ENCODE assay signal across 13 cellular contexts in genomic region chr2:17757321-17757720, GRCh38. TPM values are rescaled to one million over a fixed set of nuclear protein-coding genes. Genes with fewer than 3 reads are reported as not detected.
DNase-seq lines count a peak whose midpoint lies in the region; FAIRE-seq and TF ChIP-seq lines count a peak whose summit lies in the region.
"Had no signal": no experiment of that assay in that cellular context is flagged by ENCODE, and none has a peak within 500 bp of the region (broad histone marks: within the 10 kb centered on the region; RNA-seq: fewer than 3 reads in every experiment).

No MANE protein-coding gene starts in this region.

- no peak overlapping the region for H3K9ac ChIP-seq in astrocyte (ENCODE audit: low read length)

- peaks cover 20% of the 10 kb centered on the region for H3K4me1 ChIP-seq in astrocyte (ENCODE audit: insufficient read depth, low read length)

- no peaks in the 10 kb centered on the region for H3K27me3 ChIP-seq in astrocyte (ENCODE audit: insufficient read depth, low read length)

- H3K27ac ChIP-seq in astrocyte (ENCODE audit: low read depth, low read length) = peak overlapping the region; percentile 28

- DNase-seq in AG10803 (ENCODE audit: low read depth) (peak; percentile 54), HPDE6-E6E7 (ENCODE audit: extremely low spot score) (peak; percentile 14), astrocyte (ENCODE audit: low read depth) (peak; percentile 60), left kidney (ENCODE audit: low read depth, low spot score) (peak; percentile 27), iPS-NIHi7 (ENCODE audit: extremely low spot score) (no peak), KG1 (lab: John Stamatoyannopoulos, UW) (no peak), erythroblast (lab: John Stamatoyannopoulos, UW) (no peak), NCI-H510A treated with DMSO at 0.1 percent for 48 hours (lab: John Stamatoyannopoulos, UW) (no peak)
- DNase-seq: activated CD4-positive, alpha-beta T cell treated with anti-CD3 and anti-CD28 coated beads for 4 hours; activated gamma-delta T cell; CD8-positive, alpha-beta T cell; immature natural killer cell; NCI-H1417 treated with DMSO at 0.1 percent for 48 hours had no signal

- H3K4me3 Mint-ChIP-seq in astrocyte (ENCODE audit: unreplicated experiment) = peak overlapping the region; percentile 25
- H3K4me3 Mint-ChIP-seq: CD8-positive, alpha-beta T cell; immature natural killer cell had no signal

- H3K27me3 Mint-ChIP-seq in astrocyte (ENCODE audit: low read depth, unreplicated experiment) = no peaks in the 10 kb centered on the region

- H3K36me3 Mint-ChIP-seq in astrocyte (ENCODE audit: low read depth, unreplicated experiment) = no peaks in the 10 kb centered on the region

- FAIRE-seq in astrocyte (lab: Jason Lieb, UNC) = no peak

- peaks cover 11% of the 10 kb centered on the region for H3K4me1 Mint-ChIP-seq in astrocyte (ENCODE audit: low read depth, unreplicated experiment)

- H3K9me3 Mint-ChIP-seq in astrocyte (ENCODE audit: unreplicated experiment) = no peaks in the 10 kb centered on the region
- H3K9me3 Mint-ChIP-seq: CD8-positive, alpha-beta T cell; immature natural killer cell had no signal

- H4K20me1 ChIP-seq in astrocyte (ENCODE audit: insufficient read depth, low read length) = no peaks in the 10 kb centered on the region

- peaks cover 73% of the 10 kb centered on the region for H3K79me2 ChIP-seq in astrocyte (ENCODE audit: insufficient read depth, low read length)

- H3K4me3 ChIP-seq in AG10803 (ENCODE audit: low read length) (no peak overlapping the region), astrocyte (ENCODE audit: insufficient read depth, low read depth, low read length) (no peak overlapping the region)

- TF ChIP-seq CTCF in AG10803 (conservative IDR thresholded peaks at IDR 0.05; ENCODE audit: low read length) = no peak; the same call in 1 of the 2 replicates
- no peak for TF ChIP-seq CTCF in astrocyte (IDR thresholded peaks at IDR 0.05; ENCODE audit: insufficient read depth, low read depth, low read length)

- peak overlapping the region; percentile 14 for H2AFZ ChIP-seq in astrocyte (ENCODE audit: low read depth, low read length)

- TF ChIP-seq POLR2A in erythroblast (IDR thresholded peaks at IDR 0.05; ENCODE audit: low read length) = no peak

- no peaks in the 10 kb centered on the region for H3K9me3 ChIP-seq in astrocyte (ENCODE audit: insufficient read depth, low read depth, low read length)

- H3K4me2 ChIP-seq in astrocyte (ENCODE audit: low read length) = peak overlapping the region; percentile 43

- H3K36me3 ChIP-seq in astrocyte (ENCODE audit: insufficient read depth, low read length) = no peaks in the 10 kb centered on the region

- H3K27ac Mint-ChIP-seq in astrocyte (ENCODE audit: unreplicated experiment) = peak overlapping the region; percentile 55
- H3K27ac Mint-ChIP-seq: CD8-positive, alpha-beta T cell; immature natural killer cell had no signal

RNA-seq across cellular contexts. Expression of gene GEN1, which starts 3.4 kb away (rescaled TPM):
- 4.6 and 9.1 TPM in 2 replicates for total RNA-seq in astrocyte

RNA-seq across cellular contexts. Expression of gene SMC6, which starts 3.7 kb away (rescaled TPM):
- total RNA-seq in astrocyte = 17.3 and 20.1 TPM in 2 replicates

RNA-seq across cellular contexts. Expression of gene MSGN1, which starts 58.9 kb away (rescaled TPM):
- not detected in 2 replicates for total RNA-seq in astrocyte
- total RNA-seq: CD8-positive, alpha-beta T cell had no signal

Comparison
In these comparisons a context has a peak if more than half of its experiments do, and no peak if none do; other contexts are left out.
1. DNase-seq: peak in AG10803 (single experiment), HPDE6-E6E7 (single experiment), astrocyte (single experiment) and left kidney (single experiment); none in iPS-NIHi7 (single experiment), KG1 (single experiment), erythroblast (0 of 2) and NCI-H510A treated with DMSO at 0.1 percent for 48 hours (single experiment).